Comparison of ENCODE assay signal across 35 cellular contexts in the genomic region with DNA sequence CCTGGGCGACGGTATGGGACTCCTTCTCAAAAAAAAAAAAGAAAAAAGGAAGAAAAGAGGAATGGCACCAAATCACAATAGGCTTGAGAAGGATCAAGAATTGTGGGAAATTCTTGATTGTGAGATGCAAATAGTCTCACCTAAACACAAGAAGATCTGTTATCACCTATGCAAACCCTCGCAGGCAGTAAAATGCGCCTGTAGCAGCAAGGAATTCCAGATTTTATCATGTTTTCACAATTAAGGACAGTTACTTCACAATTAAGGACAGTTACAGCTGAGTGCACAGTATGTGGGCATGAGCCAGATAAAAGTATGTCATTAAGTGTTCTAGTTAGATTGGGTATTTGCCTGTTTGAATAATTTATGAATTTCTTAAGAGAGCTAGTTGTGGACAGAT.
"Had no signal": no experiment of that assay in that cellular context is flagged by ENCODE, and none has a peak within 500 bp of the region (broad histone marks: within the 10 kb centered on the region; RNA-seq: fewer than 3 reads in every experiment).

No MANE protein-coding gene starts in this region.

- H3K4me3 ChIP-seq: MG63 had no signal

- DNase-seq: Karpas-422, Kasumi-1, MG63, MM.1S, MV-4-11, NCI-H1048, NCI-H1092, NCI-H1092 treated with DMSO at 0.1 percent for 48 hours, NCI-H1105, NCI-H1105 treated with DMSO at 0.1 percent for 48 hours, NCI-H1417, NCI-H1417 treated with DMSO at 0.1 percent for 48 hours, NCI-H1436, NCI-H1436 treated with DMSO at 0.1 percent for 48 hours, NCI-H146, NCI-H1694, NCI-H1694 treated with DMSO at 0.1 percent for 48 hours, NCI-H187, NCI-H187 treated with DMSO at 0.1 percent for 48 hours, NCI-H1930, NCI-H2029, NCI-H2029 treated with DMSO at 0.1 percent for 48 hours, NCI-H2081, NCI-H2081 treated with DMSO at 0.1 percent for 48 hours, NCI-H2107, NCI-H2171, NCI-H2171 treated with DMSO at 0.1 percent for 48 hours, NCI-H2227 treated with DMSO at 0.1 percent for 48 hours, NCI-H226, NCI-H345, NCI-H446, NCI-H446 treated with DMSO at 0.1 percent for 48 hours, NCI-H510A, NCI-H510A treated with DMSO at 0.1 percent for 48 hours had no signal

- H3K4me2 ChIP-seq: KMS-11 had no signal

- H3K27ac ChIP-seq: KMS-11 had no signal

- H3K36me3 ChIP-seq: MG63 had no signal

- H3K27me3 ChIP-seq: MG63 had no signal

- H3K9ac ChIP-seq: KMS-11 had no signal
